1 cellular context compared by ENCODE assay signal in the genomic region with DNA sequence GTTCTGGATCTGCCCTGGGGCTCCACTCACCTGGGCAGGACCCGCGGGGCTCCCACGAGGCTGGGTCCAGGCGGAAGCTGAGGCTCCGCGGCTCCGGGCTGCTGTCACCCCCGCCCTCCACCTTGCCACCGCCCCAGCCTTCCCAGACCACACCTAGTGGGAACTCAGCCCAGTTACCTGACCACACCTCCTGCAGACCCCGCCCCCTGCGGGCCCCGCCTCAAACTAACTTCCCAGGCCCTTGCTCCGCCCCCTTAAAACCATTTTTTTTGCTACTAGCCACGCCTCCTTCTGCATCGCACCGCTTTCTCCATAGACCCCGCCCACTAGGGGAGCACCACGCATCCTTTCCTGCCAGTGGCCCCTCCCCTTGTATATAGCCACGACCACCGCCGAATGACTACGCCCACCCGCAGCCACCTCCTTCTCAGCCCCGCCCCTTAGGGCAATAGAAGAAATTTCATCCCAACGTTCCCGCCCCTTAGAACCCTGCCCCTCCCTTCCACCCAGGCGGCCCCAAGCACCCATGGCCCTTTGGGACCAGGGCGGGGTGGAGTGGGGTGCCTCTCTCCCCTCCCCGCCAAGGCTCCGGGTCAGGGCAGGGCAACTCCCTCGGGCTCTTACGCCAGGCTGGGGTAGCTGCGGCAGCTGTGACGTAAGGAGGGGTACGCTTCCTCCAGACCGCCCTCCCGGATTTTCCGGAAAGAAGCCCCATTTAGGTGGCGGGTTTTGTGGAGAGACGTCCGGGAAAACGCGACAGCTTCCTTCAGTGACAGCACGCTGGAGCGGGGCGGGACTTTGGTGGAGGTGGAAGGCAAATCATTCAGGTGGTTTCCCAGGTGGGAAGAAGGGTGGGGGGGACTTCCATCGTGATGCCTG.
TF ChIP-seq lines count a peak whose summit lies in the region.

A gene (minus strand): TSS at position 79 of the 879 bp plus-strand sequence. CDS start 3,687 bp downstream, outside the sequence.

TF ChIP-seq in GM12878, 131 proteins besides CTCF, POLR2A, EP300 and RAD21 (continued from another document and continues in another):
- TF ChIP-seq NFXL1 (IDR thresholded peaks at IDR 0.05; ENCODE audit: borderline replicate concordance) = no peak
- TF ChIP-seq PAX5 (IDR thresholded peaks at IDR 0.05; ENCODE audit: borderline replicate concordance, low read depth, low read length) = no peak
- no peak for TF ChIP-seq BMI1 (IDR thresholded peaks at IDR 0.05; ENCODE audit: borderline replicate concordance)
- 0 out of 2 replicates have a peak, but pooled peaks have one; percentile 30 for TF ChIP-seq STAT1 (conservative IDR thresholded peaks at IDR 0.05)
- TF ChIP-seq CHD2 (IDR thresholded peaks at IDR 0.05; ENCODE audit: borderline replicate concordance, low read depth, low read length) = no peak
- no peak for TF ChIP-seq MTA3 (IDR thresholded peaks at IDR 0.05; ENCODE audit: borderline replicate concordance, low read length)
- TF ChIP-seq, protein P1, sequence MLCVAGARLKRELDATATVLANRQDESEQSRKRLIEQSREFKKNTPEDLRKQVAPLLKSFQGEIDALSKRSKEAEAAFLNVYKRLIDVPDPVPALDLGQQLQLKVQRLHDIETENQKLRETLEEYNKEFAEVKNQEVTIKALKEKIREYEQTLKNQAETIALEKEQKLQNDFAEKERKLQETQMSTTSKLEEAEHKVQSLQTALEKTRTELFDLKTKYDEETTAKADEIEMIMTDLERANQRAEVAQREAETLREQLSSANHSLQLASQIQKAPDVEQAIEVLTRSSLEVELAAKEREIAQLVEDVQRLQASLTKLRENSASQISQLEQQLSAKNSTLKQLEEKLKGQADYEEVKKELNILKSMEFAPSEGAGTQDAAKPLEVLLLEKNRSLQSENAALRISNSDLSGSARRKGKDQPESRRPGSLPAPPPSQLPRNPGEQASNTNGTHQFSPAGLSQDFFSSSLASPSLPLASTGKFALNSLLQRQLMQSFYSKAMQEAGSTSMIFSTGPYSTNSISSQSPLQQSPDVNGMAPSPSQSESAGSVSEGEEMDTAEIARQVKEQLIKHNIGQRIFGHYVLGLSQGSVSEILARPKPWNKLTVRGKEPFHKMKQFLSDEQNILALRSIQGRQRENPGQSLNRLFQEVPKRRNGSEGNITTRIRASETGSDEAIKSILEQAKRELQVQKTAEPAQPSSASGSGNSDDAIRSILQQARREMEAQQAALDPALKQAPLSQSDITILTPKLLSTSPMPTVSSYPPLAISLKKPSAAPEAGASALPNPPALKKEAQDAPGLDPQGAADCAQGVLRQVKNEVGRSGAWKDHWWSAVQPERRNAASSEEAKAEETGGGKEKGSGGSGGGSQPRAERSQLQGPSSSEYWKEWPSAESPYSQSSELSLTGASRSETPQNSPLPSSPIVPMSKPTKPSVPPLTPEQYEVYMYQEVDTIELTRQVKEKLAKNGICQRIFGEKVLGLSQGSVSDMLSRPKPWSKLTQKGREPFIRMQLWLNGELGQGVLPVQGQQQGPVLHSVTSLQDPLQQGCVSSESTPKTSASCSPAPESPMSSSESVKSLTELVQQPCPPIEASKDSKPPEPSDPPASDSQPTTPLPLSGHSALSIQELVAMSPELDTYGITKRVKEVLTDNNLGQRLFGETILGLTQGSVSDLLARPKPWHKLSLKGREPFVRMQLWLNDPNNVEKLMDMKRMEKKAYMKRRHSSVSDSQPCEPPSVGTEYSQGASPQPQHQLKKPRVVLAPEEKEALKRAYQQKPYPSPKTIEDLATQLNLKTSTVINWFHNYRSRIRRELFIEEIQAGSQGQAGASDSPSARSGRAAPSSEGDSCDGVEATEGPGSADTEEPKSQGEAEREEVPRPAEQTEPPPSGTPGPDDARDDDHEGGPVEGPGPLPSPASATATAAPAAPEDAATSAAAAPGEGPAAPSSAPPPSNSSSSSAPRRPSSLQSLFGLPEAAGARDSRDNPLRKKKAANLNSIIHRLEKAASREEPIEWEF (IDR thresholded peaks at IDR 0.05; ENCODE audit: insufficient replicate concordance, low read depth, low read length) = no peak
- TF ChIP-seq EGR1 (IDR thresholded peaks at IDR 0.05; ENCODE audit: borderline replicate concordance in 1 of 2, low read depth in 2 of 2, low read length in 2 of 2) = 0 out of 3 replicates have a peak, but pooled peaks of 1 of the 2 experiments have one; percentile 32
- no peak for TF ChIP-seq ZNF274 (IDR thresholded peaks at IDR 0.05; ENCODE audit: insufficient read depth, insufficient read length)
- no peak for TF ChIP-seq PAX8 (IDR thresholded peaks at IDR 0.05)
- no peak for TF ChIP-seq MEF2A (IDR thresholded peaks at IDR 0.05; ENCODE audit: insufficient read depth, low read depth, low read length)
- TF ChIP-seq, protein P2, sequence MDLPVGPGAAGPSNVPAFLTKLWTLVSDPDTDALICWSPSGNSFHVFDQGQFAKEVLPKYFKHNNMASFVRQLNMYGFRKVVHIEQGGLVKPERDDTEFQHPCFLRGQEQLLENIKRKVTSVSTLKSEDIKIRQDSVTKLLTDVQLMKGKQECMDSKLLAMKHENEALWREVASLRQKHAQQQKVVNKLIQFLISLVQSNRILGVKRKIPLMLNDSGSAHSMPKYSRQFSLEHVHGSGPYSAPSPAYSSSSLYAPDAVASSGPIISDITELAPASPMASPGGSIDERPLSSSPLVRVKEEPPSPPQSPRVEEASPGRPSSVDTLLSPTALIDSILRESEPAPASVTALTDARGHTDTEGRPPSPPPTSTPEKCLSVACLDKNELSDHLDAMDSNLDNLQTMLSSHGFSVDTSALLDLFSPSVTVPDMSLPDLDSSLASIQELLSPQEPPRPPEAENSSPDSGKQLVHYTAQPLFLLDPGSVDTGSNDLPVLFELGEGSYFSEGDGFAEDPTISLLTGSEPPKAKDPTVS (IDR thresholded peaks at IDR 0.05; ENCODE audit: low read depth, low read length) = no peak
- peak; percentile 84 for TF ChIP-seq MEF2B (IDR thresholded peaks at IDR 0.05; ENCODE audit: partially characterized antibody, poor library complexity, severe bottlenecking)
- TF ChIP-seq BRCA1 (IDR thresholded peaks at IDR 0.05; ENCODE audit: low read depth, low read length) = no peak
- TF ChIP-seq KDM1A (IDR thresholded peaks at IDR 0.05; ENCODE audit: borderline replicate concordance) = no peak
- TF ChIP-seq CEBPB (IDR thresholded peaks at IDR 0.05; ENCODE audit: borderline replicate concordance in 1 of 2, low read depth in 2 of 2, low read length in 2 of 2) = no peak
- TF ChIP-seq SUZ12 (IDR thresholded peaks at IDR 0.05; ENCODE audit: unreplicated experiment) = no peak
- no peak for TF ChIP-seq FOXM1 (IDR thresholded peaks at IDR 0.05; ENCODE audit: low read depth, low read length)
- no peak for TF ChIP-seq NR2C1 (IDR thresholded peaks at IDR 0.05)
- no peak for TF ChIP-seq SREBF1 (IDR thresholded peaks at IDR 0.05; ENCODE audit: low read length)
- TF ChIP-seq ZNF207 (IDR thresholded peaks at IDR 0.05; ENCODE audit: borderline replicate concordance) = peak; percentile 73; the same call in 1 of the 2 replicates
- TF ChIP-seq TCF3 (IDR thresholded peaks at IDR 0.05; ENCODE audit: borderline replicate concordance, insufficient read depth, low read depth, low read length) = no peak
- no peak for TF ChIP-seq TCF12 (IDR thresholded peaks at IDR 0.05; ENCODE audit: low read depth, low read length)
- TF ChIP-seq CBX5 (IDR thresholded peaks at IDR 0.05; ENCODE audit: low read depth) = 0 out of 2 replicates have a peak, but pooled peaks have one; percentile 30
- TF ChIP-seq, protein P3, sequence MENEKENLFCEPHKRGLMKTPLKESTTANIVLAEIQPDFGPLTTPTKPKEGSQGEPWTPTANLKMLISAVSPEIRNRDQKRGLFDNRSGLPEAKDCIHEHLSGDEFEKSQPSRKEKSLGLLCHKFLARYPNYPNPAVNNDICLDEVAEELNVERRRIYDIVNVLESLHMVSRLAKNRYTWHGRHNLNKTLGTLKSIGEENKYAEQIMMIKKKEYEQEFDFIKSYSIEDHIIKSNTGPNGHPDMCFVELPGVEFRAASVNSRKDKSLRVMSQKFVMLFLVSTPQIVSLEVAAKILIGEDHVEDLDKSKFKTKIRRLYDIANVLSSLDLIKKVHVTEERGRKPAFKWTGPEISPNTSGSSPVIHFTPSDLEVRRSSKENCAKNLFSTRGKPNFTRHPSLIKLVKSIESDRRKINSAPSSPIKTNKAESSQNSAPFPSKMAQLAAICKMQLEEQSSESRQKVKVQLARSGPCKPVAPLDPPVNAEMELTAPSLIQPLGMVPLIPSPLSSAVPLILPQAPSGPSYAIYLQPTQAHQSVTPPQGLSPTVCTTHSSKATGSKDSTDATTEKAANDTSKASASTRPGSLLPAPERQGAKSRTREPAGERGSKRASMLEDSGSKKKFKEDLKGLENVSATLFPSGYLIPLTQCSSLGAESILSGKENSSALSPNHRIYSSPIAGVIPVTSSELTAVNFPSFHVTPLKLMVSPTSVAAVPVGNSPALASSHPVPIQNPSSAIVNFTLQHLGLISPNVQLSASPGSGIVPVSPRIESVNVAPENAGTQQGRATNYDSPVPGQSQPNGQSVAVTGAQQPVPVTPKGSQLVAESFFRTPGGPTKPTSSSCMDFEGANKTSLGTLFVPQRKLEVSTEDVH (IDR thresholded peaks at IDR 0.05; ENCODE audit: low read depth, partially characterized antibody) = no peak
- TF ChIP-seq FOXK2 (IDR thresholded peaks at IDR 0.05) = no peak
- TF ChIP-seq SRF (IDR thresholded peaks at IDR 0.05; ENCODE audit: low read depth in 2 of 2, low read length in 2 of 2) = peak; percentile 35 to 76; a peak in 3 of 4 replicates
- no peak for TF ChIP-seq POLR2AphosphoS2 (IDR thresholded peaks at IDR 0.05; ENCODE audit: low read depth, low read length)
- TF ChIP-seq LARP7 (IDR thresholded peaks at IDR 0.05) = no peak
- TF ChIP-seq SPI1 (IDR thresholded peaks at IDR 0.05; ENCODE audit: borderline replicate concordance, insufficient read depth, low read depth, low read length) = no peak
- no peak for TF ChIP-seq NFIC (IDR thresholded peaks at IDR 0.05; ENCODE audit: low read depth, low read length)
- TF ChIP-seq RELA (IDR thresholded peaks at IDR 0.05; ENCODE audit: borderline replicate concordance, partially characterized antibody) = peak; percentile 76
- no peak for TF ChIP-seq RAD51 (IDR thresholded peaks at IDR 0.05)
- no peak for TF ChIP-seq TAF1 (IDR thresholded peaks at IDR 0.05; ENCODE audit: borderline replicate concordance, low read depth, low read length)
- TF ChIP-seq, protein P4, sequence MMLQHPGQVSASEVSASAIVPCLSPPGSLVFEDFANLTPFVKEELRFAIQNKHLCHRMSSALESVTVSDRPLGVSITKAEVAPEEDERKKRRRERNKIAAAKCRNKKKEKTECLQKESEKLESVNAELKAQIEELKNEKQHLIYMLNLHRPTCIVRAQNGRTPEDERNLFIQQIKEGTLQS (IDR thresholded peaks at IDR 0.05; ENCODE audit: borderline replicate concordance, extremely low read depth, low read depth, low read length) = no peak
- TF ChIP-seq, protein P5, sequence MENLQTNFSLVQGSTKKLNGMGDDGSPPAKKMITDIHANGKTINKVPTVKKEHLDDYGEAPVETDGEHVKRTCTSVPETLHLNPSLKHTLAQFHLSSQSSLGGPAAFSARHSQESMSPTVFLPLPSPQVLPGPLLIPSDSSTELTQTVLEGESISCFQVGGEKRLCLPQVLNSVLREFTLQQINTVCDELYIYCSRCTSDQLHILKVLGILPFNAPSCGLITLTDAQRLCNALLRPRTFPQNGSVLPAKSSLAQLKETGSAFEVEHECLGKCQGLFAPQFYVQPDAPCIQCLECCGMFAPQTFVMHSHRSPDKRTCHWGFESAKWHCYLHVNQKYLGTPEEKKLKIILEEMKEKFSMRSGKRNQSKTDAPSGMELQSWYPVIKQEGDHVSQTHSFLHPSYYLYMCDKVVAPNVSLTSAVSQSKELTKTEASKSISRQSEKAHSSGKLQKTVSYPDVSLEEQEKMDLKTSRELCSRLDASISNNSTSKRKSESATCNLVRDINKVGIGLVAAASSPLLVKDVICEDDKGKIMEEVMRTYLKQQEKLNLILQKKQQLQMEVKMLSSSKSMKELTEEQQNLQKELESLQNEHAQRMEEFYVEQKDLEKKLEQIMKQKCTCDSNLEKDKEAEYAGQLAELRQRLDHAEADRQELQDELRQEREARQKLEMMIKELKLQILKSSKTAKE (IDR thresholded peaks at IDR 0.05; ENCODE audit: low read depth, poor library complexity, severe bottlenecking) = no peak
- TF ChIP-seq NR2C2 (IDR thresholded peaks at IDR 0.05; ENCODE audit: borderline replicate concordance, control insufficient read depth, insufficient read length, low read depth) = no peak
- no peak for TF ChIP-seq PML (IDR thresholded peaks at IDR 0.05; ENCODE audit: low read length)
- peak; percentile 57 for TF ChIP-seq MYC (IDR thresholded peaks at IDR 0.05; ENCODE audit: insufficient read depth, insufficient read length, insufficient replicate concordance, low read length, severe bottlenecking)
- TF ChIP-seq RBBP5 (conservative IDR thresholded peaks at IDR 0.05) = no peak
- no peak for TF ChIP-seq CHD4 (IDR thresholded peaks at IDR 0.05)
- TF ChIP-seq, protein P6, sequence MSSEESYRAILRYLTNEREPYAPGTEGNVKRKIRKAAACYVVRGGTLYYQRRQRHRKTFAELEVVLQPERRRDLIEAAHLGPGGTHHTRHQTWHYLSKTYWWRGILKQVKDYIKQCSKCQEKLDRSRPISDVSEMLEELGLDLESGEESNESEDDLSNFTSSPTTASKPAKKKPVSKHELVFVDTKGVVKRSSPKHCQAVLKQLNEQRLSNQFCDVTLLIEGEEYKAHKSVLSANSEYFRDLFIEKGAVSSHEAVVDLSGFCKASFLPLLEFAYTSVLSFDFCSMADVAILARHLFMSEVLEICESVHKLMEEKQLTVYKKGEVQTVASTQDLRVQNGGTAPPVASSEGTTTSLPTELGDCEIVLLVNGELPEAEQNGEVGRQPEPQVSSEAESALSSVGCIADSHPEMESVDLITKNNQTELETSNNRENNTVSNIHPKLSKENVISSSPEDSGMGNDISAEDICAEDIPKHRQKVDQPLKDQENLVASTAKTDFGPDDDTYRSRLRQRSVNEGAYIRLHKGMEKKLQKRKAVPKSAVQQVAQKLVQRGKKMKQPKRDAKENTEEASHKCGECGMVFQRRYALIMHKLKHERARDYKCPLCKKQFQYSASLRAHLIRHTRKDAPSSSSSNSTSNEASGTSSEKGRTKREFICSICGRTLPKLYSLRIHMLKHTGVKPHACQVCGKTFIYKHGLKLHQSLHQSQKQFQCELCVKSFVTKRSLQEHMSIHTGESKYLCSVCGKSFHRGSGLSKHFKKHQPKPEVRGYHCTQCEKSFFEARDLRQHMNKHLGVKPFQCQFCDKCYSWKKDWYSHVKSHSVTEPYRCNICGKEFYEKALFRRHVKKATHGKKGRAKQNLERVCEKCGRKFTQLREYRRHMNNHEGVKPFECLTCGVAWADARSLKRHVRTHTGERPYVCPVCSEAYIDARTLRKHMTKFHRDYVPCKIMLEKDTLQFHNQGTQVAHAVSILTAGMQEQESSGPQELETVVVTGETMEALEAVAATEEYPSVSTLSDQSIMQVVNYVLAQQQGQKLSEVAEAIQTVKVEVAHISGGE (CRISPR knock-in tag; IDR thresholded peaks at IDR 0.05) = no peak
- no peak for TF ChIP-seq ZNF217 (IDR thresholded peaks at IDR 0.05)
- TF ChIP-seq, protein P7, sequence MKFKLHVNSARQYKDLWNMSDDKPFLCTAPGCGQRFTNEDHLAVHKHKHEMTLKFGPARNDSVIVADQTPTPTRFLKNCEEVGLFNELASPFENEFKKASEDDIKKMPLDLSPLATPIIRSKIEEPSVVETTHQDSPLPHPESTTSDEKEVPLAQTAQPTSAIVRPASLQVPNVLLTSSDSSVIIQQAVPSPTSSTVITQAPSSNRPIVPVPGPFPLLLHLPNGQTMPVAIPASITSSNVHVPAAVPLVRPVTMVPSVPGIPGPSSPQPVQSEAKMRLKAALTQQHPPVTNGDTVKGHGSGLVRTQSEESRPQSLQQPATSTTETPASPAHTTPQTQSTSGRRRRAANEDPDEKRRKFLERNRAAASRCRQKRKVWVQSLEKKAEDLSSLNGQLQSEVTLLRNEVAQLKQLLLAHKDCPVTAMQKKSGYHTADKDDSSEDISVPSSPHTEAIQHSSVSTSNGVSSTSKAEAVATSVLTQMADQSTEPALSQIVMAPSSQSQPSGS (IDR thresholded peaks at IDR 0.05; ENCODE audit: low read length) = no peak
